ENCODE assay signal across 29 cellular contexts in the genomic region with DNA sequence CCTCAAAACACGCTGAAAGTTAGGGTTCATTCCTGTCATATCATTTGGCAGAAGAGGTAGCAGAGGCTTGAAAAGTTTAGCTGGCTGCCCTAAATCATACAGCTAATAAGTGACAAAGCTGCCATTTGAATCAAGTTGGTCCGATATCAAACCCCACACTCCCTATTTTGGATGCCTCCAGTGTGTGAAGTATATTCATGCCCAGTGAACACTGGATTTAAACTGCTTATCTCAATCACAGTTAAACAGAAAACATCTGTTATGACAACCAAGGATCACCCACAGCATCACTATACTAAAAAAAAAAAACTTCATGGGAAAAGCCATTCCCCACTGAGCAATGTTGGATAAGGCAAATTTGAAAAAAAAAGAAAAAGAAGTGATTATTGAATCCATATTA.
"Had no signal": no experiment of that assay in that cellular context is flagged by ENCODE, and none has a peak within 500 bp of the region (broad histone marks: within the 10 kb centered on the region; RNA-seq: fewer than 3 reads in every experiment).

No MANE protein-coding gene starts in this region.

- H3K27me3 Mint-ChIP-seq: stimulated activated memory B cell treated with anti-CD40 and anti-IgM and Interleukin-4, amounts not matched to agents 10 μg/mL and 1 μg/mL and 100 μg/mL, for 72 hours; stimulated activated naive B cell treated with anti-CD40 and anti-IgM and Interleukin-4, amounts not matched to agents 10 μg/mL and 1 μg/mL and 100 μg/mL, for 72 hours; stimulated activated naive CD8-positive, alpha-beta T cell treated with anti-CD3 and anti-CD28 coated beads, Interleukin-15, amount 100 ng/mL, for 72 hours; stimulated activated naive CD8-positive, alpha-beta T cell treated with anti-CD3 and anti-CD28 coated beads, Interleukin-15, Interleukin-2, amounts not matched to agents 100 ng/mL and 50 ng/mL, for 24 hours; type B pancreatic cell had no signal

- ATAC-seq: stimulated activated effector memory CD8-positive, alpha-beta T cell treated with anti-CD3 and anti-CD28 coated beads, Interleukin-12 subunit alpha, Interleukin-12 subunit beta, amount 100 ng/mL, for 72 hours; stimulated activated memory B cell treated with anti-CD40 and anti-IgM and Interleukin-4, amounts not matched to agents 10 μg/mL and 1 μg/mL and 100 μg/mL, for 72 hours; stimulated activated naive B cell treated with anti-CD40 and anti-IgM and Interleukin-4, amounts not matched to agents 10 μg/mL and 1 μg/mL and 100 μg/mL, for 72 hours; stimulated activated naive CD8-positive, alpha-beta T cell treated with anti-CD3 and anti-CD28 coated beads, Interleukin-15, amount 100 ng/mL, for 72 hours; stimulated activated naive CD8-positive, alpha-beta T cell treated with anti-CD3 and anti-CD28 coated beads, Interleukin-15, Interleukin-2, amounts not matched to agents 100 U/mL and 50 U/mL, for 24 hours; upper lobe of right lung had no signal

- H3K27ac Mint-ChIP-seq: stimulated activated effector memory CD8-positive, alpha-beta T cell treated with anti-CD3 and anti-CD28 coated beads, Interleukin-12 subunit alpha, Interleukin-12 subunit beta, amount 100 ng/mL, for 72 hours; stimulated activated memory B cell treated with anti-CD40 and anti-IgM and Interleukin-4, amounts not matched to agents 10 μg/mL and 1 μg/mL and 100 μg/mL, for 72 hours; stimulated activated naive B cell treated with anti-CD40 and anti-IgM and Interleukin-4, amounts not matched to agents 10 μg/mL and 1 μg/mL and 100 μg/mL, for 72 hours; stimulated activated naive CD8-positive, alpha-beta T cell treated with anti-CD3 and anti-CD28 coated beads, Interleukin-15, amount 100 ng/mL, for 72 hours; stimulated activated naive CD8-positive, alpha-beta T cell treated with anti-CD3 and anti-CD28 coated beads, Interleukin-15, Interleukin-2, amounts not matched to agents 100 ng/mL and 50 ng/mL, for 24 hours; type B pancreatic cell had no signal

- FAIRE-seq: urothelium cell line had no signal

- H3K4me1 ChIP-seq: stomach, suprapubic skin, testis, thyroid gland, tibial artery, tibial nerve, transverse colon, upper lobe of left lung, upper lobe of right lung, uterus, vagina had no signal

- H3K27ac ChIP-seq: stomach, suprapubic skin, testis, thoracic aorta, thyroid gland, tibial artery, tibial nerve, transverse colon, upper lobe of left lung, upper lobe of right lung, uterus, vagina had no signal

- H3K4me3 Mint-ChIP-seq: stimulated activated effector memory CD8-positive, alpha-beta T cell treated with anti-CD3 and anti-CD28 coated beads, Interleukin-12 subunit alpha, Interleukin-12 subunit beta, amount 100 ng/mL, for 72 hours; stimulated activated memory B cell treated with anti-CD40 and anti-IgM and Interleukin-4, amounts not matched to agents 10 μg/mL and 1 μg/mL and 100 μg/mL, for 72 hours; stimulated activated naive B cell treated with anti-CD40 and anti-IgM and Interleukin-4, amounts not matched to agents 10 μg/mL and 1 μg/mL and 100 μg/mL, for 72 hours; stimulated activated naive CD8-positive, alpha-beta T cell treated with anti-CD3 and anti-CD28 coated beads, Interleukin-15, amount 100 ng/mL, for 72 hours; stimulated activated naive CD8-positive, alpha-beta T cell treated with anti-CD3 and anti-CD28 coated beads, Interleukin-15, Interleukin-2, amounts not matched to agents 100 ng/mL and 50 ng/mL, for 24 hours; type B pancreatic cell had no signal

- DNase-seq: stimulated activated CD4-positive, alpha-beta T cell treated with anti-CD3 and anti-CD28 coated beads, Interleukin-2, amount 100 ng/mL, for 48 hours; stimulated activated CD4-positive, alpha-beta T cell treated with anti-CD3 and anti-CD28 coated beads, Interleukin-4, amount 100 ng/mL, for 1 hour; stimulated activated CD4-positive, alpha-beta T cell treated with anti-CD3 and anti-CD28 coated beads, Interleukin-4, amount 100 ng/mL, for 24 hours; stimulated activated CD4-positive, alpha-beta T cell treated with anti-CD3 and anti-CD28 coated beads, Interleukin-4, amount 100 ng/mL, for 4 hours; stimulated activated CD8-positive, alpha-beta memory T cell treated with anti-CD3 and anti-CD28 coated beads, Interleukin-4, amount 100 ng/mL, for 48 hours; stimulated activated naive B cell treated with anti-CD40 and anti-IgM and Interleukin-4, amounts not matched to agents 10 μg/mL and 1 μg/mL and 100 μg/mL, for 72 hours; stimulated activated naive CD4-positive, alpha-beta T cell; stimulated activated naive CD4-positive, alpha-beta T cell treated with Interleukin-2 at 50 U/mL for 16 hours; stimulated activated naive CD8-positive, alpha-beta T cell treated with anti-CD3 and anti-CD28 coated beads, Interleukin-15, amount 100 ng/mL, for 72 hours; stimulated activated naive CD8-positive, alpha-beta T cell treated with anti-CD3 and anti-CD28 coated beads, Interleukin-15, Interleukin-2, amounts not matched to agents 100 U/mL and 50 U/mL, for 24 hours; stomach; substantia nigra; testis; thyroid gland; tibial artery; transverse colon; trophoblast cell; upper lobe of left lung; upper lobe of right lung; uterus had no signal

- H3K4me1 Mint-ChIP-seq: stimulated activated effector memory CD8-positive, alpha-beta T cell treated with anti-CD3 and anti-CD28 coated beads, Interleukin-12 subunit alpha, Interleukin-12 subunit beta, amount 100 ng/mL, for 72 hours; stimulated activated memory B cell treated with anti-CD40 and anti-IgM and Interleukin-4, amounts not matched to agents 10 μg/mL and 1 μg/mL and 100 μg/mL, for 72 hours; stimulated activated naive B cell treated with anti-CD40 and anti-IgM and Interleukin-4, amounts not matched to agents 10 μg/mL and 1 μg/mL and 100 μg/mL, for 72 hours; stimulated activated naive CD8-positive, alpha-beta T cell treated with anti-CD3 and anti-CD28 coated beads, Interleukin-15, amount 100 ng/mL, for 72 hours had no signal

- H3K9me3 ChIP-seq: stomach, suprapubic skin, testis, thoracic aorta, thyroid gland, tibial artery, tibial nerve, transverse colon, upper lobe of left lung, upper lobe of right lung, uterus, vagina had no signal

- H3K36me3 Mint-ChIP-seq: type B pancreatic cell had no signal

- H3K27me3 ChIP-seq: stomach, suprapubic skin, testis, thyroid gland, tibial artery, tibial nerve, transverse colon, upper lobe of left lung, upper lobe of right lung, uterus, vagina had no signal

- H3K36me3 ChIP-seq: stomach, suprapubic skin, thoracic aorta, thyroid gland, tibial artery, tibial nerve, transverse colon, upper lobe of left lung, upper lobe of right lung, uterus, vagina had no signal

- H3K9me3 Mint-ChIP-seq: stimulated activated effector memory CD8-positive, alpha-beta T cell treated with anti-CD3 and anti-CD28 coated beads, Interleukin-12 subunit alpha, Interleukin-12 subunit beta, amount 100 ng/mL, for 72 hours; stimulated activated memory B cell treated with anti-CD40 and anti-IgM and Interleukin-4, amounts not matched to agents 10 μg/mL and 1 μg/mL and 100 μg/mL, for 72 hours; stimulated activated naive B cell treated with anti-CD40 and anti-IgM and Interleukin-4, amounts not matched to agents 10 μg/mL and 1 μg/mL and 100 μg/mL, for 72 hours; stimulated activated naive CD8-positive, alpha-beta T cell treated with anti-CD3 and anti-CD28 coated beads, Interleukin-15, amount 100 ng/mL, for 72 hours; stimulated activated naive CD8-positive, alpha-beta T cell treated with anti-CD3 and anti-CD28 coated beads, Interleukin-15, Interleukin-2, amounts not matched to agents 100 ng/mL and 50 ng/mL, for 24 hours; type B pancreatic cell had no signal

- H3K4me3 ChIP-seq: stomach, suprapubic skin, testis, thoracic aorta, thyroid gland, tibial artery, tibial nerve, transverse colon, upper lobe of left lung, upper lobe of right lung, uterus, vagina had no signal
